In the genomic region with DNA sequence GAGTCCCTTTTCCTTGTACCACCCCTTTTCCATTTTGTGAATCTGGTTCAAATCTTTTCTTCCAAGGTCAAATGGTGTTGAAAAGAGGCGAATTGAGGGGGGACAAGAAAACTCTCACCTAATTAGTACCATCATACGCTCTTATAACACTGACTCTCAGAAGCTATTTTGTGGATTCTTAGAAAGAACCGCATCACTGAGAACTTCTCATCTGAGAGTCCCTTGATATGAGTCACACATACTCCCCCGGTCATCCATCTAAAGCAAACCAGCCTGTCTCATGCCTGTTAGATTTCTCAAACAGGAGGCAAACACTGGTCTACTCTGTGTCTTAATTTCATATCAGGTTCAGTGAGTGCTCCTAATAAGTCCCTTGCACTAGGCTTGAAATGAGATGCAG, we compare ENCODE assay signal across 10 cellular contexts.
DNase-seq lines count a peak whose midpoint lies in the region; ATAC-seq and TF ChIP-seq lines count a peak whose summit lies in the region.
"Had no signal": no experiment of that assay in that cellular context is flagged by ENCODE, and none has a peak within 500 bp of the region (broad histone marks: within the 10 kb centered on the region; RNA-seq: fewer than 3 reads in every experiment).

No MANE protein-coding gene starts in this region.

- no peak overlapping the region for H3K27ac Mint-ChIP-seq in activated naive CD4-positive, alpha-beta T cell treated with anti-CD3 and anti-CD28 coated beads, Interleukin-2, amount 10 ng/mL, durations not matched to agents 7 days and 5 days
- H3K27ac Mint-ChIP-seq: CD4-positive, alpha-beta T cell; nephron had no signal

- no peaks in the 10 kb centered on the region for H3K27me3 Mint-ChIP-seq in activated naive CD4-positive, alpha-beta T cell treated with anti-CD3 and anti-CD28 coated beads, Interleukin-2, amount 10 ng/mL, durations not matched to agents 7 days and 5 days

- H3K4me3 Mint-ChIP-seq in activated naive CD4-positive, alpha-beta T cell treated with anti-CD3 and anti-CD28 coated beads, Interleukin-2, amount 10 ng/mL, durations not matched to agents 7 days and 5 days, result no peak overlapping the region
- H3K4me3 Mint-ChIP-seq: CD4-positive, alpha-beta T cell; nephron had no signal

- H3K9me3 Mint-ChIP-seq in activated naive CD4-positive, alpha-beta T cell treated with anti-CD3 and anti-CD28 coated beads, Interleukin-2, amount 10 ng/mL, durations not matched to agents 7 days and 5 days, result no peaks in the 10 kb centered on the region
- H3K9me3 Mint-ChIP-seq: CD4-positive, alpha-beta T cell; nephron had no signal

- CTCF ChIA-PET in activated naive CD4-positive, alpha-beta T cell treated with anti-CD3 and anti-CD28 coated beads, Interleukin-2, amount 10 ng/mL, durations not matched to agents 7 days and 5 days (lab: Charles Lee), result no interaction called here

- peak; percentile 80 for ATAC-seq in HG03354 (IDR thresholded peaks at IDR 0.05; ENCODE audit: poor library complexity, severe bottlenecking, unreplicated experiment)

- H3K4me3 ChIP-seq in cardiac fibroblast (replicated peaks in 1 of 2; ENCODE audit: low read depth in 2 of 2, low read length in 2 of 2), result no peak overlapping the region

- H3K36me3 Mint-ChIP-seq in activated naive CD4-positive, alpha-beta T cell treated with anti-CD3 and anti-CD28 coated beads, Interleukin-2, amount 10 ng/mL, durations not matched to agents 7 days and 5 days, result no peaks in the 10 kb centered on the region

- DNase-seq in CD1c-positive myeloid dendritic cell (ENCODE audit: extremely low spot score) (peak; percentile 39), GM20000 (ENCODE audit: low spot score) (peak; percentile 22), cardiac fibroblast (ENCODE audit: low read depth in 2 of 2) (peak; percentile 53 to 77), head of caudate nucleus (no peak), NCI-H2107 (lab: John Stamatoyannopoulos, UW) (no peak), NCI-H748 treated with DMSO at 0.1 percent for 48 hours (lab: John Stamatoyannopoulos, UW) (no peak)
- no peak for DNase-seq in activated naive CD4-positive, alpha-beta T cell treated with anti-CD3 and anti-CD28 coated beads, Interleukin-2, amount 10 ng/mL, durations not matched to agents 7 days and 5 days
- DNase-seq: CD4-positive, alpha-beta T cell had no signal

- intact Hi-C loops in head of caudate nucleus (cut with DNase I), result no loop called here

- H3K4me1 Mint-ChIP-seq in activated naive CD4-positive, alpha-beta T cell treated with anti-CD3 and anti-CD28 coated beads, Interleukin-2, amount 10 ng/mL, durations not matched to agents 7 days and 5 days, result no peaks in the 10 kb centered on the region
- H3K4me1 Mint-ChIP-seq: nephron had no signal

- TF ChIP-seq CTCF in GM20000 (IDR thresholded peaks at IDR 0.05; ENCODE audit: extremely low read depth, missing control alignments), result no peak
- no peak for TF ChIP-seq CTCF in cardiac fibroblast (IDR thresholded peaks at IDR 0.05; ENCODE audit: low read depth, low read length)

Comparison
In these comparisons a context has a peak if more than half of its experiments do, and no peak if none do; other contexts are left out.
1. DNase-seq: peak in CD1c-positive myeloid dendritic cell (single experiment), GM20000 (single experiment) and cardiac fibroblast (2 of 2); none in activated naive CD4-positive, alpha-beta T cell treated with anti-CD3 and anti-CD28 coated beads, Interleukin-2, amount 10 ng/mL, durations not matched to agents 7 days and 5 days (single experiment), head of caudate nucleus (0 of 42), NCI-H2107 (single experiment) and NCI-H748 treated with DMSO at 0.1 percent for 48 hours (single experiment).